ENCODE assay signal across 25 cellular contexts in genomic region chr5:21791304-21791703, GRCh38.
"Had no signal": no experiment of that assay in that cellular context is flagged by ENCODE, and none has a peak within 500 bp of the region (broad histone marks: within the 10 kb centered on the region; RNA-seq: fewer than 3 reads in every experiment).

No MANE protein-coding gene starts in this region.

- H3K4me2 ChIP-seq: neural progenitor cell had no signal

- H3K4me1 ChIP-seq: heart left ventricle, left ventricle myocardium inferior, neural progenitor cell, sigmoid colon, vagina had no signal

- H3K27ac ChIP-seq: heart left ventricle, left ventricle myocardium inferior, neural progenitor cell, sigmoid colon, thoracic aorta, vagina, VCaP had no signal

- H3K9ac ChIP-seq: neural progenitor cell had no signal

- H3K9me3 ChIP-seq: sigmoid colon, thoracic aorta, vagina had no signal

- H3K36me3 ChIP-seq: heart left ventricle, left ventricle myocardium inferior, neural progenitor cell, sigmoid colon, thoracic aorta, vagina had no signal

- H2AFZ ChIP-seq: neural progenitor cell had no signal

- ATAC-seq: activated CD4-positive, CD25-positive, alpha-beta regulatory T cell treated with anti-CD3 and anti-CD28 coated beads, Interleukin-2, amount 50 U/mL, for 24 hours; activated CD8-positive, alpha-beta memory T cell treated with anti-CD3 and anti-CD28 coated beads, Interleukin-2, amount 10 ng/mL, durations not matched to agents 7 days and 5 days; activated naive CD8-positive, alpha-beta T cell treated with anti-CD3 and anti-CD28 coated beads, Interleukin-2, amount 50 U/mL, for 24 hours; heart left ventricle; naive thymus-derived CD8-positive, alpha-beta T cell; T-helper 17 cell had no signal

- H3K27me3 ChIP-seq: neural progenitor cell, sigmoid colon, vagina had no signal

- DNase-seq: activated CD4-positive, alpha-beta memory T cell treated with anti-CD3 and anti-CD28 coated beads, Interleukin-2, amount 10 ng/mL, durations not matched to agents 7 days and 5 days; activated CD4-positive, alpha-beta T cell treated with anti-CD3 and anti-CD28 coated beads, Interleukin-2, amount 10 ng/mL, durations not matched to agents 24 days and 14 days; activated CD8-positive, alpha-beta memory T cell treated with anti-CD3 and anti-CD28 coated beads, Interleukin-2, amount 10 ng/mL, durations not matched to agents 7 days and 5 days; activated gamma-delta T cell; activated naive CD4-positive, alpha-beta T cell treated with anti-CD3 and anti-CD28 coated beads, Interleukin-2, amount 50 U/mL, for 16 hours; activated naive CD8-positive, alpha-beta T cell treated with anti-CD3 and anti-CD28 coated beads, Interleukin-2, amount 50 U/mL, for 24 hours; activated T-cell treated with anti-CD3 and anti-CD28 coated beads for 4 hours; anterior cingulate cortex; caudate nucleus; dermis blood vessel endothelial cell; effector CD8-positive, alpha-beta T cell; erythroblast; heart left ventricle; left ventricle myocardium inferior; naive thymus-derived CD8-positive, alpha-beta T cell; posterior cingulate gyrus; sigmoid colon; stimulated activated CD4-positive, alpha-beta T cell treated with anti-CD3 and anti-CD28 coated beads, Interleukin-4, amount 100 ng/mL, for 1 hour; stimulated activated naive CD4-positive, alpha-beta T cell treated with Interleukin-2 at 50 U/mL for 16 hours; T-helper 17 cell had no signal

- H3K4me3 ChIP-seq: heart left ventricle, left ventricle myocardium inferior, neural progenitor cell, sigmoid colon, thoracic aorta, vagina had no signal
